Comparison of ENCODE assay signal across 15 cellular contexts in the genomic region with DNA sequence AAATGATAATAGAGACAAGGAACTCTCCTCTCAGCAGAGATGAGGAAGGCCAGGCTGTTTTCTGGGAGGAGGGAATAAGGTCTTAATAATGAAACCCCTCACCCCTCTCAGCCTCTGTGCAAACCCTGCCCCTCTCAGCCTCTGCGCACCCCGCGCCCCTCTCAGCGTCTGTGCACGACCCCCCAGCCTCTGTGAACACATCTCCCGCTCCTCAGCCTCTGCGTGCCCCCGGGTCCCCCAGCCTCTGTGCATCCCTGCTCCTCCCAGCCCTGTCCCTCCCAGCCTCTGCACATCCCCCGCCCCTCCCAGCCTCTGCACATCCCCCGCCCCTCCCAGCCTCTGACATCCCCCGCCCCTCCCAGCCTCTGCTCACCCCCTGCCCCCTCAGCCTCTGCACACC.
A peak's percentile ranks its signal among the peaks of the same experiment; 100 is the strongest.
DNase-seq lines count a peak whose midpoint lies in the region; ATAC-seq and TF ChIP-seq lines count a peak whose summit lies in the region.
"Had no signal": no experiment of that assay in that cellular context is flagged by ENCODE, and none has a peak within 500 bp of the region (broad histone marks: within the 10 kb centered on the region; RNA-seq: fewer than 3 reads in every experiment).

No MANE protein-coding gene starts in this region.

- H3K27me3 ChIP-seq in esophagus muscularis mucosa: peaks cover 0 to 45% (median 0%) of the 10 kb centered on the region in 4 donors
- peaks cover 0 to 31% (median 0%) of the 10 kb centered on the region in 7 donors for H3K27me3 ChIP-seq in spleen (replicated peaks in 1 of 7)

- no peak overlapping the region for H3K27ac ChIP-seq in esophagus muscularis mucosa (replicated peaks in 1 of 4)
- no peak overlapping the region for H3K27ac ChIP-seq in spleen
- H3K27ac ChIP-seq: 22Rv1 had no signal

- H3K4me3 ChIP-seq in esophagus muscularis mucosa (no peak overlapping the region), spleen (no peak overlapping the region)
- H3K4me3 ChIP-seq: GM23338 had no signal

- no peak for TF ChIP-seq EP300 in esophagus muscularis mucosa (IDR thresholded peaks at IDR 0.05)

- 67% methylated on average over 10 of the region's 11 CpGs for WGBS in esophagus muscularis mucosa
- 40 to 83% (median 68%) methylated on average over 9 to 11 of the region's 11 CpGs for WGBS in spleen, 5 donors

- DNase-seq in activated CD8-positive, alpha-beta memory T cell treated with anti-CD3 and anti-CD28 coated beads for 24 hours: peak; percentile 28
- no peak for DNase-seq in activated CD8-positive, alpha-beta memory T cell treated with anti-CD3 and anti-CD28 coated beads, Interleukin-2, amount 50 U/mL, for 4 hours
- DNase-seq in esophagus muscularis mucosa (ENCODE audit: extremely low spot score): peak; percentile 42
- DNase-seq in spleen: peak; percentile 17
- DNase-seq in epidermal melanocyte (ENCODE audit: insufficient read length, low spot score): no peak
- DNase-seq: COR-L47, DMS153, DMS79 treated with DMSO at 0.1 percent for 48 hours, EL, H7 had no signal

- intact Hi-C loops in esophagus muscularis mucosa (cut with DNase I): no loop called here
- intact Hi-C loops in spleen (cut with DNase I; ENCODE audit: low total_unique reads): no loop called here

- TF ChIP-seq POLR2A in esophagus muscularis mucosa (IDR thresholded peaks at IDR 0.05; ENCODE audit: low read depth) (no peak), spleen (IDR thresholded peaks at IDR 0.05) (no peak)

- H3K4me1 ChIP-seq in esophagus muscularis mucosa: no peaks in the 10 kb centered on the region
- no peaks in the 10 kb centered on the region for H3K4me1 ChIP-seq in spleen

- no peaks in the 10 kb centered on the region for H3K36me3 ChIP-seq in esophagus muscularis mucosa
- no peaks in the 10 kb centered on the region for H3K36me3 ChIP-seq in spleen

- ATAC-seq in HG03378 (IDR thresholded peaks at IDR 0.05; ENCODE audit: unreplicated experiment): no peak
- no peak for ATAC-seq in GM18498 (IDR thresholded peaks at IDR 0.05; ENCODE audit: unreplicated experiment)
- ATAC-seq: CD8-positive, alpha-beta T cell; GM23338 had no signal

- TF ChIP-seq CTCF in esophagus muscularis mucosa (IDR thresholded peaks at IDR 0.05): no peak
- no peak for TF ChIP-seq CTCF in spleen (IDR thresholded peaks at IDR 0.05 in 8 of 11, conservative IDR thresholded peaks at IDR 0.05 in 3 of 11)

- H3K9me3 ChIP-seq in esophagus muscularis mucosa: no peaks in the 10 kb centered on the region
- peaks cover 0 to 7% (median 0%) of the 10 kb centered on the region in 8 donors for H3K9me3 ChIP-seq in spleen

Comparison
In these comparisons a context has a peak if more than half of its experiments do, and no peak if none do; other contexts are left out.
1. DNase-seq: peak in activated CD8-positive, alpha-beta memory T cell treated with anti-CD3 and anti-CD28 coated beads for 24 hours (single experiment), esophagus muscularis mucosa (single experiment) and spleen (single experiment); none in activated CD8-positive, alpha-beta memory T cell treated with anti-CD3 and anti-CD28 coated beads, Interleukin-2, amount 50 U/mL, for 4 hours (single experiment) and epidermal melanocyte (single experiment).